ENCODE assay signal across 27 cellular contexts in the genomic region with DNA sequence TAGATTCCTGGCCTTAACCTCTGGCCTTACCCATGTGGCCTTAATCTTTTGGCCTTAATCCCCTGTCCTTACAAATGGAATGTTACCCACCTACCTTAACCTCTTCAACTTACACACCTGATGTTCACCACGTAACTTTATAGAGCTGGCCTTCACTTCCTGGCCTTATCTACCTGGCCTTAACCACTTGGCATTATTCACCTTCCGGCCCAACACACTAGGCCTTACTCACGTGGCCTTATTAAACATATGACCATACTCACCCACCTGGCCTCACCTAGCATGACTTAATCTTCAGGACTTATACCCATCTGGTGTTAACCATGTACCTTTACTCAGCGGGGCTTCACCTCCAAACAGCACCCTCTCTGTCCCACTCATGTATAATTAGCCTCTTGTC. TPM values are rescaled to one million over a fixed set of nuclear protein-coding genes. Genes with fewer than 3 reads are reported as not detected.
DNase-seq lines count a peak whose midpoint lies in the region; ATAC-seq, FAIRE-seq and TF ChIP-seq lines count a peak whose summit lies in the region.
"Had no signal": no experiment of that assay in that cellular context is flagged by ENCODE, and none has a peak within 500 bp of the region (broad histone marks: within the 10 kb centered on the region; RNA-seq: fewer than 3 reads in every experiment).

No MANE protein-coding gene starts in this region.

- H3K36me3 ChIP-seq in heart left ventricle (no peaks in the 10 kb centered on the region), WERI-Rb-1 (no peaks in the 10 kb centered on the region), pancreas (no peaks in the 10 kb centered on the region), tibial artery (no peaks in the 10 kb centered on the region)
- H3K36me3 ChIP-seq: BLaER1 treated with 17β-estradiol and CSF1 and Interleukin-3, amounts not matched to agents 10 nM and 100 nM had no signal

- 96 to 99% (median 98%) methylated on average over 4 of the region's 4 CpGs for WGBS in heart left ventricle, 4 donors
- 47 to 52% methylated on average over 4 of the region's 4 CpGs for WGBS in pancreas, 2 donors

- no peak for FAIRE-seq in pancreas (lab: Jason Lieb, UNC)
- FAIRE-seq: A549, GM12878, GM12892, GM18507, GM19239 had no signal

- H3K27me3 ChIP-seq in heart left ventricle: no peaks in the 10 kb centered on the region
- no peaks in the 10 kb centered on the region for H3K27me3 ChIP-seq in WERI-Rb-1 (ENCODE audit: insufficient read depth, low read depth, severe bottlenecking)
- no peaks in the 10 kb centered on the region for H3K27me3 ChIP-seq in pancreas
- H3K27me3 ChIP-seq in tibial artery: no peaks in the 10 kb centered on the region
- H3K27me3 ChIP-seq: BLaER1 treated with 17β-estradiol and CSF1 and Interleukin-3, amounts not matched to agents 10 nM and 100 nM had no signal

- intact Hi-C loops in cardiac septum (cut with DNase I) (no loop called here), heart left ventricle (cut with DNase I) (loop anchor here in 1 of 10 donors (5.0 kb wide), 1 partner anchor 49 kb away; no protein-coding TSS in a partner anchor), pancreas (cut with DNase I) (no loop called here), tibial artery (cut with DNase I; ENCODE audit: low total_unique reads) (no loop called here)

- ATAC-seq in heart left ventricle: no peak
- peak in 3 of 4 donors; percentile 16 to 64 (median 61) for ATAC-seq in pancreas
- no peak for ATAC-seq in GM19035 (IDR thresholded peaks at IDR 0.05; ENCODE audit: unreplicated experiment)
- ATAC-seq: A549; CD8-positive, alpha-beta T cell; GM12878 had no signal

- no peak for TF ChIP-seq CTCF in heart left ventricle (IDR thresholded peaks at IDR 0.05)
- no peak for TF ChIP-seq CTCF in WERI-Rb-1 (IDR thresholded peaks at IDR 0.05; ENCODE audit: low read depth, low read length)
- no peak for TF ChIP-seq CTCF in pancreas (IDR thresholded peaks at IDR 0.05)
- no peak for TF ChIP-seq CTCF in tibial artery (IDR thresholded peaks at IDR 0.05)

- DNase-seq in cardiac septum (ENCODE audit: low spot score) (peak; percentile 38), heart left ventricle (no peak), WERI-Rb-1 (no peak), pancreas (peak in 2 of 6 donors; percentile 6 to 35), tibial artery (no peak)
- no peak for DNase-seq in activated CD4-positive, alpha-beta T cell treated with anti-CD3 and anti-CD28 coated beads, Interleukin-2, amount 50 U/mL, for 48 hours
- DNase-seq: AML-193; Caco-2; Calu3; CD4-positive, alpha-beta T cell; CD8-positive, alpha-beta T cell; DMS 273 treated with DMSO at 0.1 percent for 48 hours; DMS153; DMS53; DMS79; DND-41; EL; GDM1 had no signal

- H3K9me3 ChIP-seq in heart left ventricle (no peaks in the 10 kb centered on the region), WERI-Rb-1 (ENCODE audit: severe bottlenecking) (peaks cover 32% of the 10 kb centered on the region), pancreas (no peaks in the 10 kb centered on the region), tibial artery (no peaks in the 10 kb centered on the region)
- H3K9me3 ChIP-seq: A549; BLaER1 treated with 17β-estradiol and CSF1 and Interleukin-3, amounts not matched to agents 10 nM and 100 nM; Caco-2 had no signal

- H3K4me3 ChIP-seq in heart left ventricle (no peak overlapping the region), WERI-Rb-1 (ENCODE audit: low read depth, low read length) (no peak overlapping the region), pancreas (no peak overlapping the region), tibial artery (no peak overlapping the region)
- H3K4me3 ChIP-seq: A549; BLaER1 treated with 17β-estradiol and CSF1 and Interleukin-3, amounts not matched to agents 10 nM and 100 nM; GM12878 had no signal

- H3K27ac ChIP-seq in heart left ventricle (no peak overlapping the region), WERI-Rb-1 (peak overlapping the region; percentile 53; the same call in 1 of the 2 replicates), pancreas (no peak overlapping the region), tibial artery (no peak overlapping the region)
- H3K27ac ChIP-seq: 22Rv1; A549; BLaER1 treated with 17β-estradiol and CSF1 and Interleukin-3, amounts not matched to agents 10 nM and 100 nM; C4-2B had no signal

- H3K4me1 ChIP-seq in heart left ventricle: no peaks in the 10 kb centered on the region
- no peaks in the 10 kb centered on the region for H3K4me1 ChIP-seq in pancreas
- no peaks in the 10 kb centered on the region for H3K4me1 ChIP-seq in tibial artery
- H3K4me1 ChIP-seq: A549; BLaER1 treated with 17β-estradiol and CSF1 and Interleukin-3, amounts not matched to agents 10 nM and 100 nM had no signal

- no peak for TF ChIP-seq POLR2A in heart left ventricle (IDR thresholded peaks at IDR 0.05)

RNA-seq across cellular contexts. Expression of a gene that starts 41.7 kb away (rescaled TPM):
- total RNA-seq in cardiac septum: 11.5 TPM
- 10 to 100 TPM; 10.2 to 14.8 (median 12.8) TPM for total RNA-seq in heart left ventricle
- polyA plus RNA-seq in heart left ventricle: 1 to 10 TPM; 3.7 to 9.7 TPM
- total RNA-seq in pancreas: 1 to 10 TPM; 5.1 to 8.5 (median 6.8) TPM
- polyA plus RNA-seq in pancreas: 1 to 10 TPM; 2.4 to 4.6 TPM

RNA-seq across cellular contexts. Expression of a gene that starts 42.2 kb away (rescaled TPM):
- total RNA-seq in cardiac septum (6.8 TPM), heart left ventricle (10 to 100 TPM in 1 of 9 donors, 1 to 10 TPM in 8; 5.9 to 10.6 (median 8.1) TPM), pancreas (1 to 10 TPM; 2.7 to 5.6 (median 3.7) TPM)
- polyA plus RNA-seq in heart left ventricle (1 to 10 TPM; 3.2 to 7.3 TPM), pancreas (1 to 10 TPM; 2.2 to 2.6 TPM)

RNA-seq across cellular contexts. Expression of a gene that starts 54.9 kb away (rescaled TPM):
- total RNA-seq in cardiac septum (49.0 TPM), heart left ventricle (10 to 100 TPM; 43.3 to 62.6 (median 52.8) TPM), pancreas (10 to 100 TPM; 17.4 to 24.6 (median 19.7) TPM)
- polyA plus RNA-seq in heart left ventricle (10 to 100 TPM; 49.0 to 55.5 TPM), pancreas (10 to 100 TPM; 24.7 to 34.4 TPM)

Comparison
In these comparisons a context has a peak if more than half of its experiments do, and no peak if none do; other contexts are left out.
1. ATAC-seq: peak in pancreas (3 of 4); none in heart left ventricle (0 of 4) and GM19035 (single experiment).